In genomic region chr10:3516191-3516590, GRCh38 we compare ENCODE assay signal across 16 cellular contexts.
"Had no signal": no experiment of that assay in that cellular context is flagged by ENCODE, and none has a peak within 500 bp of the region (broad histone marks: within the 10 kb centered on the region; RNA-seq: fewer than 3 reads in every experiment).

No MANE protein-coding gene starts in this region.

- H3K27me3 ChIP-seq: gastrocnemius medialis, heart right ventricle, right atrium auricular region had no signal

- H3K36me3 ChIP-seq: gastrocnemius medialis, heart right ventricle, right atrium auricular region had no signal

- H3K36me3 Mint-ChIP-seq: activated naive CD8-positive, alpha-beta T cell treated with anti-CD3 and anti-CD28 coated beads for 36 hours had no signal

- H3K4me1 ChIP-seq: gastrocnemius medialis, right atrium auricular region had no signal

- ATAC-seq: activated CD4-positive, CD25-positive, alpha-beta regulatory T cell treated with anti-CD3 and anti-CD28 coated beads, Interleukin-2, amount 50 U/mL, for 24 hours; effector memory CD8-positive, alpha-beta T cell; gastrocnemius medialis; left colon; stimulated activated naive CD8-positive, alpha-beta T cell treated with anti-CD3 and anti-CD28 coated beads, Interleukin-15, Interleukin-2, amounts not matched to agents 100 U/mL and 50 U/mL, for 24 hours had no signal

- H3K9me3 Mint-ChIP-seq: activated naive CD8-positive, alpha-beta T cell treated with anti-CD3 and anti-CD28 coated beads for 36 hours; effector memory CD8-positive, alpha-beta T cell had no signal

- H3K27me3 Mint-ChIP-seq: progenitor cell of endocrine pancreas had no signal

- H3K4me3 ChIP-seq: gastrocnemius medialis, right atrium auricular region had no signal

- H3K27ac Mint-ChIP-seq: activated naive CD8-positive, alpha-beta T cell treated with anti-CD3 and anti-CD28 coated beads for 36 hours; effector memory CD8-positive, alpha-beta T cell; progenitor cell of endocrine pancreas had no signal

- DNase-seq: activated CD4-positive, alpha-beta T cell treated with anti-CD3 and anti-CD28 coated beads, Interleukin-2, amount 50 U/mL, for 1 hour; activated effector memory CD4-positive, alpha-beta T cell treated with Interleukin-2 at 50 U/mL for 16 hours; activated naive CD8-positive, alpha-beta T cell treated with anti-CD3 and anti-CD28 coated beads for 36 hours; effector memory CD8-positive, alpha-beta T cell; gastrocnemius medialis; heart right ventricle; left colon; occipital lobe; small intestine; stimulated activated CD4-positive, alpha-beta T cell treated with anti-CD3 and anti-CD28 coated beads, Interleukin-4, amount 100 ng/mL, for 24 hours; stimulated activated naive CD8-positive, alpha-beta T cell treated with anti-CD3 and anti-CD28 coated beads, Interleukin-15, Interleukin-2, amounts not matched to agents 100 U/mL and 50 U/mL, for 24 hours; trophoblast cell had no signal

- H3K9me3 ChIP-seq: gastrocnemius medialis, heart right ventricle, right atrium auricular region had no signal

- H3K27ac ChIP-seq: epithelial cell of prostate, right atrium auricular region had no signal

- FAIRE-seq: small intestine had no signal

- H3K4me3 Mint-ChIP-seq: activated naive CD8-positive, alpha-beta T cell treated with anti-CD3 and anti-CD28 coated beads for 36 hours had no signal
